Comparison of ENCODE assay signal across 22 cellular contexts in genomic region chr18:76699923-76700322, GRCh38.
"Had no signal": no experiment of that assay in that cellular context is flagged by ENCODE, and none has a peak within 500 bp of the region (broad histone marks: within the 10 kb centered on the region; RNA-seq: fewer than 3 reads in every experiment).

No MANE protein-coding gene starts in this region.

- H3K79me2 ChIP-seq: hepatocyte had no signal

- H3K27me3 ChIP-seq: breast epithelium, hepatocyte, right atrium auricular region had no signal

- H2AFZ ChIP-seq: hepatocyte had no signal

- H3K4me3 ChIP-seq: breast epithelium, hepatocyte, lung, right atrium auricular region, tibial artery had no signal

- H3K36me3 ChIP-seq: breast epithelium, right atrium auricular region, tibial artery had no signal

- DNase-seq: activated CD4-positive, alpha-beta T cell treated with anti-CD3 and anti-CD28 coated beads, Interleukin-2, amount 10 ng/mL, durations not matched to agents 24 days and 14 days; activated CD8-positive, alpha-beta T cell treated with anti-CD3 and anti-CD28 coated beads, Interleukin-2, amount 10 ng/mL, durations not matched to agents 7 days and 5 days; activated naive CD4-positive, alpha-beta T cell treated with anti-CD3 and anti-CD28 coated beads for 36 hours; activated T-cell treated with anti-CD3 and anti-CD28 coated beads, Interleukin-2, amount 50 U/mL, for 4 hours; aorta; cortex of kidney; foreskin keratinocyte; occipital lobe; stimulated activated CD4-positive, alpha-beta T cell treated with anti-CD3 and anti-CD28 coated beads, Interleukin-12 subunit alpha, Interleukin-12 subunit beta, amount 100 ng/mL, for 4 hours; stimulated activated CD4-positive, alpha-beta T cell treated with anti-CD3 and anti-CD28 coated beads, Interleukin-1b, Interleukin-23, amount 100 ng/mL, for 48 hours; stimulated activated CD8-positive, alpha-beta memory T cell treated with anti-CD3 and anti-CD28 coated beads, Interleukin-4, amount 100 ng/mL, for 48 hours; stimulated activated naive CD4-positive, alpha-beta T cell; substantia nigra; T-helper 1 cell; T-helper 9 cell had no signal

- H3K4me2 ChIP-seq: hepatocyte had no signal

- H3K9me3 ChIP-seq: breast epithelium, right atrium auricular region, tibial artery had no signal

- ATAC-seq: activated CD8-positive, alpha-beta T cell treated with anti-CD3 and anti-CD28 coated beads, Interleukin-2, amount 10 ng/mL, durations not matched to agents 7 days and 5 days; activated T-cell treated with anti-CD3 and anti-CD28 coated beads, Interleukin-2, amount 50 U/mL, for 4 hours; esophagus mucosa; foreskin keratinocyte; left lobe of liver had no signal

- H3K4me1 ChIP-seq: breast epithelium, foreskin keratinocyte, right atrium auricular region, tibial artery had no signal

- H3K27ac ChIP-seq: breast epithelium, foreskin keratinocyte, hepatocyte, right atrium auricular region, tibial artery had no signal
